15 cellular contexts compared by ENCODE assay signal in genomic region chr15:70541511-70541910, GRCh38.
A peak's percentile ranks its signal among the peaks of the same experiment; 100 is the strongest.
DNase-seq lines count a peak whose midpoint lies in the region; ATAC-seq and TF ChIP-seq lines count a peak whose summit lies in the region.
"Had no signal": no experiment of that assay in that cellular context is flagged by ENCODE, and none has a peak within 500 bp of the region (broad histone marks: within the 10 kb centered on the region; RNA-seq: fewer than 3 reads in every experiment).

No MANE protein-coding gene starts in this region.

- H3K79me2 ChIP-seq in GM23338 (replicated peaks; ENCODE audit: insufficient read depth): no peaks in the 10 kb centered on the region

- H3F3A ChIP-seq in GM23338 (replicated peaks; ENCODE audit: low read depth): no peaks in the 10 kb centered on the region

- H3K4me1 ChIP-seq in GM23338 (ENCODE audit: insufficient read depth) (0 out of 2 replicates have a peak, but pooled peaks cover 4% of the 10 kb centered on the region), BE2C (no peaks in the 10 kb centered on the region), stomach (no peaks in the 10 kb centered on the region)

- no peaks in the 10 kb centered on the region for H4K20me1 ChIP-seq in GM23338 (replicated peaks; ENCODE audit: insufficient read depth)

- peaks cover 3% of the 10 kb centered on the region for H3K4me1 Mint-ChIP-seq in GM23338
- H3K4me1 Mint-ChIP-seq: B cell, IgD-negative memory B cell had no signal

- ATAC-seq in GM23338: no peak; the same call in 2 of the 3 replicates
- ATAC-seq: HCT116 had no signal

- no peaks in the 10 kb centered on the region for H3K9me3 Mint-ChIP-seq in GM23338

- H3K9me3 ChIP-seq in BE2C: no peaks in the 10 kb centered on the region
- no peaks in the 10 kb centered on the region for H3K9me3 ChIP-seq in stomach

- H3K4me2 ChIP-seq in GM23338: no peak overlapping the region

- TF ChIP-seq POLR2A in stomach (IDR thresholded peaks at IDR 0.05): no peak

- no peaks in the 10 kb centered on the region for H3K27me3 Mint-ChIP-seq in GM23338 (ENCODE audit: insufficient read depth, low read depth, poor library complexity)

- TF ChIP-seq EP300 in stomach (IDR thresholded peaks at IDR 0.05): no peak

- TF ChIP-seq CTCF in GM23338 (conservative IDR thresholded peaks at IDR 0.05; ENCODE audit: low read depth in 2 of 2) (no peak), BE2C (IDR thresholded peaks at IDR 0.05; ENCODE audit: low read depth, low read length) (no peak), stomach (IDR thresholded peaks at IDR 0.05) (no peak)

- H3K4me3 ChIP-seq in GM23338 (no peak overlapping the region), BE2C (ENCODE audit: low read depth, low read length) (no peak overlapping the region), stomach (no peak overlapping the region)

- H3K36me3 Mint-ChIP-seq in GM23338 (ENCODE audit: low read depth): no peaks in the 10 kb centered on the region
- H3K36me3 Mint-ChIP-seq: CD4-positive, alpha-beta memory T cell; IgD-negative memory B cell had no signal

- H3K27me3 ChIP-seq in GM23338 (ENCODE audit: insufficient read depth): no peaks in the 10 kb centered on the region
- no peaks in the 10 kb centered on the region for H3K27me3 ChIP-seq in BE2C
- peaks cover 0 to 23% (median 0%) of the 10 kb centered on the region in 3 donors for H3K27me3 ChIP-seq in stomach

- intact Hi-C loops in stomach (cut with DNase I; ENCODE audit: low total_unique reads): no loop called here

- H3K36me3 ChIP-seq in GM23338 (ENCODE audit: insufficient read depth) (no peaks in the 10 kb centered on the region), BE2C (no peaks in the 10 kb centered on the region), stomach (no peaks in the 10 kb centered on the region)

- H2AFZ ChIP-seq in GM23338: 0 out of 2 replicates have a peak overlapping the region, but pooled peaks have one; percentile 43

- H3K9me2 ChIP-seq in GM23338 (ENCODE audit: insufficient read depth): no peaks in the 10 kb centered on the region

- no peak overlapping the region for H3K27ac Mint-ChIP-seq in GM23338
- H3K27ac Mint-ChIP-seq: B cell; CD4-positive, alpha-beta memory T cell; IgD-negative memory B cell had no signal

- WGBS in stomach, 5 donors: 85 to 100% (median 94%) methylated on average over 1 of the region's 1 CpG

- H3K27ac ChIP-seq in GM23338 (ENCODE audit: low read depth) (no peak overlapping the region), stomach (no peak overlapping the region)
- H3K27ac ChIP-seq: C4-2B had no signal

- peak; percentile 8 for DNase-seq in D341Med (ENCODE audit: low spot score)
- no peak for DNase-seq in GM23338 (ENCODE audit: low spot score)
- DNase-seq in activated CD8-positive, alpha-beta memory T cell treated with anti-CD3 and anti-CD28 coated beads, Interleukin-2, amount 50 U/mL, for 48 hours: peak; percentile 22
- DNase-seq in mesenteric fat pad (ENCODE audit: low spot score): peak; percentile 65
- DNase-seq in BE2C: no peak
- DNase-seq in stomach: no peak
- DNase-seq in kidney tubule cell (ENCODE audit: low spot score): no peak
- DNase-seq: CD4-positive, alpha-beta memory T cell; DMS153; DND-41; GF-D8 had no signal

- H3K4me3 Mint-ChIP-seq in GM23338: no peak overlapping the region
- H3K4me3 Mint-ChIP-seq: B cell; CD4-positive, alpha-beta memory T cell; IgD-negative memory B cell had no signal

TF ChIP-seq in GM23338, 12 proteins besides CTCF, POLR2A, EP300 and RAD21:
- no peak for TF ChIP-seq ETS1 (IDR thresholded peaks at IDR 0.05)
- no peak for TF ChIP-seq EZH2 (IDR thresholded peaks at IDR 0.05; ENCODE audit: low read depth, unreplicated experiment)
- no peak for TF ChIP-seq ZNF114 (CRISPR knock-in tag; IDR thresholded peaks at IDR 0.05)
- no peak for TF ChIP-seq NANOG (IDR thresholded peaks at IDR 0.05; ENCODE audit: borderline replicate concordance)
- no peak for TF ChIP-seq EZH2phosphoT487 (IDR thresholded peaks at IDR 0.05; ENCODE audit: unreplicated experiment)
- TF ChIP-seq CREB1 (CRISPR knock-in tag; IDR thresholded peaks at IDR 0.05; ENCODE audit: low read depth): no peak
- TF ChIP-seq ZNF331 (CRISPR knock-in tag; IDR thresholded peaks at IDR 0.05; ENCODE audit: low read depth): no peak
- TF ChIP-seq STAT1 (IDR thresholded peaks at IDR 0.05; ENCODE audit: unreplicated experiment): no peak
- TF ChIP-seq POLR2AphosphoS5 (IDR thresholded peaks at IDR 0.05; ENCODE audit: low read depth): no peak

Comparison
In these comparisons a context has a peak if more than half of its experiments do, and no peak if none do; other contexts are left out.
1. DNase-seq: peak in D341Med (single experiment), activated CD8-positive, alpha-beta memory T cell treated with anti-CD3 and anti-CD28 coated beads, Interleukin-2, amount 50 U/mL, for 48 hours (single experiment) and mesenteric fat pad (single experiment); none in GM23338 (single experiment), BE2C (single experiment), stomach (single experiment) and kidney tubule cell (single experiment).